In genomic region chr3:242986-243706, GRCh38 we compare ENCODE assay signal across 14 cellular contexts. TPM values are rescaled to one million over a fixed set of nuclear protein-coding genes. Genes with fewer than 3 reads are reported as not detected.
DNase-seq lines count a peak whose midpoint lies in the region; ATAC-seq and TF ChIP-seq lines count a peak whose summit lies in the region.
"Had no signal": no experiment of that assay in that cellular context is flagged by ENCODE, and none has a peak within 500 bp of the region (broad histone marks: within the 10 kb centered on the region; RNA-seq: fewer than 3 reads in every experiment).

No MANE protein-coding gene starts in this region.

- no peaks in the 10 kb centered on the region for H3K9me3 ChIP-seq in BE2C
- H3K9me3 ChIP-seq: heart right ventricle, prostate gland, thoracic aorta had no signal

- DNase-seq in NCI-H146 (lab: John Stamatoyannopoulos, UW) (peak; percentile 18), NCI-H146 treated with DMSO at 0.1 percent for 48 hours (lab: John Stamatoyannopoulos, UW; ENCODE audit: unreplicated experiment) (no peak), NCI-H2029 treated with DMSO at 0.1 percent for 48 hours (lab: John Stamatoyannopoulos, UW) (peak; percentile 37), renal cortical epithelial cell (ENCODE audit: low read depth) (peak; percentile 99), NCI-H1436 (lab: John Stamatoyannopoulos, UW) (no peak), BE2C (no peak)
- DNase-seq: activated CD8-positive, alpha-beta T cell treated with anti-CD3 and anti-CD28 coated beads for 36 hours; activated naive CD4-positive, alpha-beta T cell treated with anti-CD3 and anti-CD28 coated beads, Interleukin-2, amount 10 ng/mL, durations not matched to agents 7 days and 5 days; heart right ventricle; T-helper 2 cell had no signal

- no peaks in the 10 kb centered on the region for H3K27me3 ChIP-seq in BE2C

- ATAC-seq in esophagus mucosa (peak; percentile 35), HG02973 (IDR thresholded peaks at IDR 0.05; ENCODE audit: unreplicated experiment) (no peak)
- ATAC-seq: activated CD8-positive, alpha-beta T cell treated with anti-CD3 and anti-CD28 coated beads for 36 hours had no signal

- no peaks in the 10 kb centered on the region for H3K36me3 ChIP-seq in BE2C
- H3K36me3 ChIP-seq: heart right ventricle, prostate gland, thoracic aorta had no signal

- H3K4me1 ChIP-seq in BE2C = no peaks in the 10 kb centered on the region
- H3K4me1 ChIP-seq: heart right ventricle, prostate gland had no signal

- no peak overlapping the region for H3K4me3 ChIP-seq in BE2C (ENCODE audit: low read depth, low read length)
- H3K4me3 ChIP-seq: heart right ventricle, prostate gland, thoracic aorta had no signal

- no peak for TF ChIP-seq CTCF in BE2C (IDR thresholded peaks at IDR 0.05; ENCODE audit: low read depth, low read length)

RNA-seq across cellular contexts. Expression of gene CHL1, which starts 46.6 kb away (rescaled TPM):
- 10.0 TPM for total RNA-seq in esophagus mucosa
- total RNA-seq in renal cortical epithelial cell = 1.0 and 8.6 TPM in 2 replicates
- polyA plus RNA-seq in BE2C (2012; ENCODE audit: insufficient read depth, insufficient read length, low read depth) = not detected
- total RNA-seq: activated CD8-positive, alpha-beta T cell treated with anti-CD3 and anti-CD28 coated beads for 36 hours had no signal

Comparison
In these comparisons a context has a peak if more than half of its experiments do, and no peak if none do; other contexts are left out.
1. DNase-seq: peak in NCI-H146 (single experiment), NCI-H2029 treated with DMSO at 0.1 percent for 48 hours (single experiment) and renal cortical epithelial cell (single experiment); none in NCI-H146 treated with DMSO at 0.1 percent for 48 hours (single experiment), NCI-H1436 (single experiment) and BE2C (single experiment).